ENCODE assay signal across 25 cellular contexts in the genomic region with DNA sequence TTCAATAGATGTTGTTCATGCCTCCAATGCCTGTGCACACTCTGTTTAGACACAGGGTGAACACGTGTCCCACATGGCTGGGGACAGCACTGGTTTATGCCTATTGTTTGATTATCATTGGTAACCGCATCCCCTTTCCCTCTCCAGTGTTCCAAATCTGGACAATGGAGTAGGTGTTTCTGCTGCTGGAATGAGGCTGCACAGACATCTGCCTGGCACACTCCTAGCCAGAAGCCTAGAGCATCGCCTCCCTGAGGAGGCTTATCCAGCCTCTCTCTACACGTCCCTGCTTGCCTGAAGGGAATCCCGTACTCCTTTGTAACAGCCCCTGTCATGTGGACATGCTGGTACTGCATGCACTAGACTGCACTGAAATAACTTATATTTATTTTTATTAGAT.
A peak's percentile ranks its signal among the peaks of the same experiment; 100 is the strongest.
DNase-seq lines count a peak whose midpoint lies in the region; ATAC-seq and TF ChIP-seq lines count a peak whose summit lies in the region.
"Had no signal": no experiment of that assay in that cellular context is flagged by ENCODE, and none has a peak within 500 bp of the region (broad histone marks: within the 10 kb centered on the region; RNA-seq: fewer than 3 reads in every experiment).

No MANE protein-coding gene starts in this region.

- H3K27me3 ChIP-seq in spleen (replicated peaks in 1 of 7): peaks cover 0 to 21% (median 0%) of the 10 kb centered on the region in 7 donors
- peaks cover 24% of the 10 kb centered on the region for H3K27me3 ChIP-seq in smooth muscle cell (ENCODE audit: low read depth)

- H2AFZ ChIP-seq in smooth muscle cell (ENCODE audit: low read depth): no peak overlapping the region

- whole genome bisulfite sequencing in spleen, 5 donors: 88 to 95% (median 92%) methylated on average over 5 of the region's 5 CpGs
- 84% methylated on average over 5 of the region's 5 CpGs for WGBS in smooth muscle cell (ENCODE audit: low lambda C conversion rate)

- H3K9ac ChIP-seq in smooth muscle cell (ENCODE audit: low read depth): no peak overlapping the region
- H3K9ac ChIP-seq: SK-N-SH had no signal

- H3F3A ChIP-seq in smooth muscle cell (ENCODE audit: low read depth): no peaks in the 10 kb centered on the region

- H3K4me2 ChIP-seq in smooth muscle cell: no peak overlapping the region
- H3K4me2 ChIP-seq: SK-N-SH had no signal

- intact Hi-C loops in spleen (cut with DNase I; ENCODE audit: low total_unique reads): no loop called here

- no peak for ATAC-seq in left lobe of liver
- ATAC-seq in HG03442 (IDR thresholded peaks at IDR 0.05; ENCODE audit: unreplicated experiment): no peak
- ATAC-seq: HCT116 had no signal

- no peaks in the 10 kb centered on the region for H3K79me2 ChIP-seq in smooth muscle cell (ENCODE audit: low read depth)

- no peak for TF ChIP-seq POLR2A in spleen (IDR thresholded peaks at IDR 0.05)

- no peaks in the 10 kb centered on the region for H4K20me1 ChIP-seq in smooth muscle cell (ENCODE audit: low read depth)

- H3K4me1 ChIP-seq in spleen: peaks cover 0 to 10% (median 3%) of the 10 kb centered on the region in 6 donors
- no peaks in the 10 kb centered on the region for H3K4me1 ChIP-seq in smooth muscle cell (ENCODE audit: low read depth)

- DNase-seq in NCI-H2171 treated with DMSO at 0.1 percent for 48 hours (lab: John Stamatoyannopoulos, UW): peak; percentile 1
- no peak for DNase-seq in NCI-H2171 (lab: John Stamatoyannopoulos, UW)
- peak; percentile 3 for DNase-seq in DMS 273 treated with DMSO at 0.1 percent for 48 hours (lab: John Stamatoyannopoulos, UW)
- DNase-seq in left lobe of liver (ENCODE audit: low spot score): peak; percentile 4
- DNase-seq in spleen: peak; percentile 21
- DNase-seq in NCI-H128 (lab: John Stamatoyannopoulos, UW; ENCODE audit: unreplicated experiment): no peak
- no peak for DNase-seq in smooth muscle cell (lab: John Stamatoyannopoulos, UW; ENCODE audit: unreplicated experiment)
- DNase-seq: 8988T; Calu3; CD8-positive, alpha-beta memory T cell; EL; GF-D8; MV-4-11; NCI-H1105 treated with DMSO at 0.1 percent for 48 hours; NCI-H187 treated with DMSO at 0.1 percent for 48 hours; NCI-H2107; NCI-H2227 treated with DMSO at 0.1 percent for 48 hours; NCI-H510A; NCI-H748 treated with DMSO at 0.1 percent for 48 hours; SIG-M5; SK-N-SH had no signal

- H3K27ac ChIP-seq in spleen: no peak overlapping the region
- H3K27ac ChIP-seq in smooth muscle cell (ENCODE audit: low read depth): no peak overlapping the region
- H3K27ac ChIP-seq: C4-2B, RWPE1 had no signal

- H3K4me3 ChIP-seq in spleen (no peak overlapping the region), smooth muscle cell (no peak overlapping the region)

- H3K9me3 ChIP-seq in spleen (no peaks in the 10 kb centered on the region), smooth muscle cell (replicated peaks; ENCODE audit: low read depth) (no peaks in the 10 kb centered on the region)
- H3K9me3 ChIP-seq: SK-N-SH had no signal

- no peak for TF ChIP-seq CTCF in spleen (IDR thresholded peaks at IDR 0.05 in 8 of 11, conservative IDR thresholded peaks at IDR 0.05 in 3 of 11)
- TF ChIP-seq CTCF in smooth muscle cell (IDR thresholded peaks at IDR 0.05; ENCODE audit: borderline replicate concordance, insufficient read depth, poor library complexity, severe bottlenecking): no peak

- no peaks in the 10 kb centered on the region for H3K36me3 ChIP-seq in spleen
- no peaks in the 10 kb centered on the region for H3K36me3 ChIP-seq in smooth muscle cell (ENCODE audit: low read depth)

Comparison
In these comparisons a context has a peak if more than half of its experiments do, and no peak if none do; other contexts are left out.
1. DNase-seq: peak in NCI-H2171 treated with DMSO at 0.1 percent for 48 hours (single experiment), DMS 273 treated with DMSO at 0.1 percent for 48 hours (single experiment), left lobe of liver (single experiment) and spleen (single experiment); none in NCI-H2171 (single experiment), NCI-H128 (single experiment) and smooth muscle cell (single experiment).